In the genomic region with DNA sequence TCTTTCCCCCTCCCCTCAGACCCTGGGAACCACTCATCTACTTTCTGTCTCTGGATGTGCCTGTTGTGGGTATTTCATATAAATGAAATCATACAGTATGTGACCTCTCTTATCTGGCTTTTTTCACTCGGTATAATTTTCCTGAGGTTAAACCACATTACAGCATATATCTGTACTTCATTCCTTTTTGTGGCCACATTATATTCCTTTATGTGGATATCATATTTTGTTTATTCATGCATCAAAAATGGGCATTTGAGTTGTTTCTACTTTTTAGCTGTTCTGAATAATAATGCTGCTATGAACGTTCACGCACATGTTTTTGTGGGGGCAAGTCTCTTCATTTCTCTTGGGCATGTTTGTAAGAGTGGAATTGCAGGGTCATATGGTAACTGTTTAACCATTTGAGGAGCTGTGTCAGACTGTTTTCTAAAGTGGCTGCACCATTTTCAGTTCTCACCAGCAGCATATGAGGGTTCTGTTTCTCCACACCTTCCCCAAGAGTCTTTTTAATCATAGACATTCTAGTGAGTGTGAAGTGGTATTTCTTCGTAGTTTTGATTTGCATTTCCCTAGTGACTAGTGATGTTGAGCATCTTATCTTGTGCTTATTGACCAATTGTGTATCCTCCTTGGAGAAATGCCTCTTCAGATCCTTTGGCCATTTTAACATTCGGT, we compare ENCODE assay signal across 19 cellular contexts. TPM values are rescaled to one million over a fixed set of nuclear protein-coding genes. Genes with fewer than 3 reads are reported as not detected.
DNase-seq lines count a peak whose midpoint lies in the region; ATAC-seq, FAIRE-seq and TF ChIP-seq lines count a peak whose summit lies in the region.
"Had no signal": no experiment of that assay in that cellular context is flagged by ENCODE, and none has a peak within 500 bp of the region (broad histone marks: within the 10 kb centered on the region; RNA-seq: fewer than 3 reads in every experiment).

No MANE protein-coding gene starts in this region.

- peak overlapping the region; percentile 80 for H3K4me2 ChIP-seq in GM12878 (ENCODE audit: control insufficient read depth, insufficient read depth)

- WGBS in GM12878 (ENCODE audit: insufficient coverage, insufficient replicate concordance, low lambda C conversion rate, missing lambda C conversion rate) = 2% methylated on average over 5 of the region's 5 CpGs

- FAIRE-seq in GM12878 (lab: Jason Lieb, UNC) = peak; percentile 83

- TF ChIP-seq RAD21 in GM12878 (IDR thresholded peaks at IDR 0.05; ENCODE audit: insufficient read depth, low read depth, low read length) = no peak

- no peak for TF ChIP-seq EP300 in GM12878 (IDR thresholded peaks at IDR 0.05; ENCODE audit: borderline replicate concordance in 1 of 2, control insufficient read depth in 1 of 2, low read depth in 2 of 2, low read length in 2 of 2)

- H3K27ac ChIP-seq in GM12878 (ENCODE audit: control insufficient read depth, insufficient read depth) (peak overlapping the region; percentile 88), Peyer's patch (no peak overlapping the region)
- H3K27ac ChIP-seq: BLaER1 treated with 17β-estradiol and CSF1 and Interleukin-3, amounts not matched to agents 10 nM and 100 nM; neutrophil had no signal

- H3K27me3 ChIP-seq in GM12878 (replicated peaks in 1 of 2; ENCODE audit: control insufficient read depth in 2 of 2, insufficient read depth in 2 of 2, low read length in 1 of 2) = no peaks in the 10 kb centered on the region
- H3K27me3 ChIP-seq in Peyer's patch = no peaks in the 10 kb centered on the region
- H3K27me3 ChIP-seq: BLaER1 treated with 17β-estradiol and CSF1 and Interleukin-3, amounts not matched to agents 10 nM and 100 nM; neutrophil had no signal

- intact Hi-C loops in GM12878 (cut with micrococcal nuclease; ENCODE audit: unreplicated experiment) = loop anchor here (1.0 kb wide), 1 partner anchor 15 kb away; the partner anchor contains the start of gene TNFRSF17

- CTCF ChIA-PET in GM12878 (lab: Yijun Ruan, JAX) = interaction anchor here (1.5 to 5.6 kb wide), 4 partner anchors 12 to 31 kb away, joined by 6 to 73 read pairs (median 7); partner anchors contain the start of gene TNFRSF17

- TF ChIP-seq POLR2A in GM12878 (IDR thresholded peaks at IDR 0.05; ENCODE audit: low read depth, low read length) (no peak), Peyer's patch (IDR thresholded peaks at IDR 0.05) (no peak)

- RAD21 ChIA-PET in GM12878 (lab: Charles Lee; ENCODE audit: unreplicated experiment) = interaction anchor here (0.6 to 5.9 kb wide), 6 partner anchors 9 to 225 kb away, joined by 3 to 162 read pairs (median 4); partner anchors contain the start of gene TNFRSF17

- no TSS peak for BruUV-seq in GM12878 (replicated peaks; lab: Mats Ljungman, UMichigan)

- no peaks in the 10 kb centered on the region for H4K20me1 ChIP-seq in GM12878 (ENCODE audit: control insufficient read depth, insufficient read depth)

- H3K9me3 ChIP-seq in GM12878 (replicated peaks; ENCODE audit: control insufficient read depth, insufficient read depth, low read length) (no peaks in the 10 kb centered on the region; the same call in 2 of the 3 replicates), Peyer's patch (no peaks in the 10 kb centered on the region)
- H3K9me3 ChIP-seq: BLaER1 treated with 17β-estradiol and CSF1 and Interleukin-3, amounts not matched to agents 10 nM and 100 nM; neutrophil had no signal

- H3K36me3 ChIP-seq in GM12878 (ENCODE audit: control insufficient read depth in 2 of 2, insufficient read depth in 2 of 2, low read length in 1 of 2) (peaks cover 0 to 2% of the 10 kb centered on the region in 2 experiments; a peak in 2 of 4 replicates), Peyer's patch (no peaks in the 10 kb centered on the region)
- H3K36me3 ChIP-seq: neutrophil had no signal

- H2AFZ ChIP-seq in GM12878 (ENCODE audit: control insufficient read depth, low read depth, low read length) = no peak overlapping the region

- H3K9ac ChIP-seq in GM12878 (ENCODE audit: control insufficient read depth, insufficient read depth, low read length) = peak overlapping the region; percentile 79
- H3K9ac ChIP-seq: BLaER1 treated with 17β-estradiol and CSF1 and Interleukin-3, amounts not matched to agents 10 nM and 100 nM had no signal

- peak overlapping the region; percentile 96; the same call in 1 of the 2 replicates for H3K4me3 ChIP-seq in GM12878
- no peak overlapping the region for H3K4me3 ChIP-seq in Peyer's patch
- H3K4me3 ChIP-seq: BLaER1 treated with 17β-estradiol and CSF1 and Interleukin-3, amounts not matched to agents 10 nM and 100 nM had no signal

- POLR2A ChIA-PET in GM12878 (lab: Charles Lee) = interaction anchor here (0.6 to 6.0 kb wide), 5 partner anchors 11 to 760 kb away, joined by 3 to 171 read pairs (median 4); partner anchors contain the start of gene TNFRSF17

- ATAC-seq in GM18498 (IDR thresholded peaks at IDR 0.05; ENCODE audit: unreplicated experiment) = peak; percentile 44
- ATAC-seq in GM19397 (IDR thresholded peaks at IDR 0.05; ENCODE audit: unreplicated experiment) = peak; percentile 35
- ATAC-seq in HG03135 (IDR thresholded peaks at IDR 0.05; ENCODE audit: unreplicated experiment) = peak; percentile 43
- ATAC-seq in GM12878 = peak; percentile 66
- no peak for ATAC-seq in HG03469 (IDR thresholded peaks at IDR 0.05; ENCODE audit: unreplicated experiment)
- ATAC-seq: activated T-cell treated with anti-CD3 and anti-CD28 coated beads, Interleukin-2, amount 50 U/mL, for 4 hours; Right ventricle myocardium inferior; sciatic nerve had no signal

- H3K79me2 ChIP-seq in GM12878 (ENCODE audit: control insufficient read depth, insufficient read depth, low read length) = peaks cover 81% of the 10 kb centered on the region

- SMC1A ChIA-PET in GM12878 (lab: Charles Lee; ENCODE audit: uncharacterized antibody, unreplicated experiment) = interaction anchor here (0.7 to 5.9 kb wide), 6 partner anchors 9 to 21 kb away, joined by 3 to 162 read pairs (median 7); partner anchors contain the start of gene TNFRSF17

- DNase-seq in GM12878 (ENCODE audit: low read depth, low spot score) = peak; percentile 85
- no peak for DNase-seq in mesenteric fat pad (ENCODE audit: low spot score)
- DNase-seq in Peyer's patch = no peak
- no peak for DNase-seq in ecto neural progenitor cell (ENCODE audit: low spot score)
- DNase-seq: activated CD4-positive, alpha-beta T cell treated with anti-CD3 and anti-CD28 coated beads, Interleukin-2, amount 10 ng/mL, durations not matched to agents 7 days and 5 days; activated naive CD8-positive, alpha-beta T cell treated with anti-CD3 and anti-CD28 coated beads, Interleukin-2, amount 10 ng/mL, durations not matched to agents 7 days and 5 days; activated T-cell treated with anti-CD3 and anti-CD28 coated beads, Interleukin-2, amount 50 U/mL, for 4 hours; DMS79 treated with DMSO at 0.1 percent for 48 hours; NCI-H2029; trophoblast cell had no signal

- no peak for TF ChIP-seq CTCF in GM12878 (IDR thresholded peaks at IDR 0.05 in 2 of 3, conservative IDR thresholded peaks at IDR 0.05 in 1 of 3; ENCODE audit: control insufficient read depth in 2 of 3, extremely low read depth in 1 of 3, insufficient read depth in 1 of 3, low read depth in 3 of 3, low read length in 3 of 3)
- no peak for TF ChIP-seq CTCF in Peyer's patch (IDR thresholded peaks at IDR 0.05)

- in situ Hi-C loops in GM12878 (cut with MboI) = no loop called here

- H3K4me1 ChIP-seq in GM12878 (ENCODE audit: control insufficient read depth, insufficient read depth, low read length) (peaks cover 14% of the 10 kb centered on the region), Peyer's patch (peaks cover 0 to 21% (median 7%) of the 10 kb centered on the region in 4 donors)

RNA-seq across cellular contexts. Expression of gene SNX29, which starts 3.8 kb away (rescaled TPM):
- total RNA-seq in GM12878 (2013; cell fraction: nucleolus; rRNA removed) = 736 and 739 TPM in 2 replicates
- total RNA-seq in GM12878 (2014; rRNA removed) (22.0 and 24.2 TPM in 2 replicates), GM12878 (2014; rRNA removed; fragmentation: Illumina TruSeq; extraction: Trizol) (20.3 and 21.5 TPM in 2 replicates), GM12878 (2021) (62.4 and 68.3 TPM in 2 replicates), mesenteric fat pad (71.8 TPM), Peyer's patch (100 to 1,000 TPM in 1 of 4 donors, 10 to 100 TPM in 3; 12.0 to 106 (median 26.9) TPM)
- polyA plus RNA-seq in GM12878 (2011; ENCODE audit: low read depth) = 12.9 TPM
- polyA plus RNA-seq in GM12878 (2011; rRNA removed) (26.7 and 38.7 TPM in 2 replicates), GM12878 (2014; fragmentation: Illumina TruSeq; extraction: Trizol) (21.0 and 24.4 TPM in 2 replicates), GM12878 (2014; fragmentation: Nextera tagmentation; extraction: Ambion mirVana) (10 to 100 TPM in 1 of 2 experiments, 1 to 10 TPM in 1; 6.8 to 44.0 TPM), GM12878 (2014; rRNA removed) (19.3 and 24.1 TPM in 2 replicates), GM12878 (2016; fragmentation: Nextera tagmentation; extraction: Ambion mirVana) (10 to 100 TPM; 54.6 to 68.3 TPM)
- 32.5 and 36.2 TPM in 2 replicates for polyA plus RNA-seq in GM12878 (2011; cell fraction: cytosol; rRNA removed)
- polyA plus RNA-seq in GM12878 (2011; cell fraction: nucleus; rRNA removed) = 46.6 and 54.8 TPM in 2 replicates
- 18.4 and 20.3 TPM in 2 replicates for polyA plus RNA-seq in GM12878 (2012)
- 205 and 208 TPM in 2 replicates for polyA minus RNA-seq in GM12878 (2011; rRNA and poly(A)+ RNA removed)
- polyA minus RNA-seq in GM12878 (2011; cell fraction: cytosol; rRNA and poly(A)+ RNA removed) = 24.7 and 27.9 TPM in 2 replicates
- polyA minus RNA-seq in GM12878 (2011; cell fraction: nucleus; rRNA and poly(A)+ RNA removed) = 148 and 216 TPM in 2 replicates

RNA-seq across cellular contexts. Expression of gene TNFRSF17, which starts 15.3 kb away (rescaled TPM):
- 116 and 120 TPM in 2 replicates for total RNA-seq in GM12878 (2013; cell fraction: nucleolus; rRNA removed)
- 149 and 170 TPM in 2 replicates for total RNA-seq in GM12878 (2014; rRNA removed)
- 129 and 130 TPM in 2 replicates for total RNA-seq in GM12878 (2014; rRNA removed; fragmentation: Illumina TruSeq; extraction: Trizol)
- total RNA-seq in GM12878 (2021) = 92.4 and 106 TPM in 2 replicates
- 174 TPM for polyA plus RNA-seq in GM12878 (2011; ENCODE audit: low read depth)
- polyA plus RNA-seq in GM12878 (2011; rRNA removed) = 296 and 352 TPM in 2 replicates
- polyA plus RNA-seq in GM12878 (2011; cell fraction: cytosol; rRNA removed) = 150 and 165 TPM in 2 replicates
- 88.9 and 125 TPM in 2 replicates for polyA plus RNA-seq in GM12878 (2011; cell fraction: nucleus; rRNA removed)
- 119 and 154 TPM in 2 replicates for polyA plus RNA-seq in GM12878 (2012)
- 132 and 138 TPM in 2 replicates for polyA plus RNA-seq in GM12878 (2014; fragmentation: Illumina TruSeq; extraction: Trizol)
- polyA plus RNA-seq in GM12878 (2014; fragmentation: Nextera tagmentation; extraction: Ambion mirVana) = 100 to 1,000 TPM; 453 to 461 TPM
- polyA plus RNA-seq in GM12878 (2014; rRNA removed) = 107 and 114 TPM in 2 replicates
- polyA plus RNA-seq in GM12878 (2016; fragmentation: Nextera tagmentation; extraction: Ambion mirVana) = 100 to 1,000 TPM; 209 to 213 TPM
- 183 and 214 TPM in 2 replicates for polyA minus RNA-seq in GM12878 (2011; rRNA and poly(A)+ RNA removed)
- polyA minus RNA-seq in GM12878 (2011; cell fraction: cytosol; rRNA and poly(A)+ RNA removed) = 59.7 and 61.1 TPM in 2 replicates
- polyA minus RNA-seq in GM12878 (2011; cell fraction: nucleus; rRNA and poly(A)+ RNA removed) = 100 and 138 TPM in 2 replicates
- total RNA-seq in mesenteric fat pad = not detected
- total RNA-seq in Peyer's patch = not detected
- total RNA-seq: activated CD4-positive, alpha-beta T cell treated with anti-CD3 and anti-CD28 coated beads, Interleukin-2, amount 10 ng/mL, durations not matched to agents 7 days and 5 days; activated naive CD8-positive, alpha-beta T cell treated with anti-CD3 and anti-CD28 coated beads, Interleukin-2, amount 10 ng/mL, durations not matched to agents 7 days and 5 days; activated T-cell treated with anti-CD3 and anti-CD28 coated beads, Interleukin-2, amount 50 U/mL, for 4 hours; Right ventricle myocardium inferior; sciatic nerve; T-helper 2 cell treated with Interferon-gamma antibody and Interleukin-4, amounts not matched to agents 100 ng/mL and 5 ng/mL, for 36 hours had no signal

RNA-seq across cellular contexts. Expression of gene NPIPB2, which starts 38.5 kb away (rescaled TPM):
- total RNA-seq in GM12878 (2013; cell fraction: nucleolus; rRNA removed) = 80.1 and 96.1 TPM in 2 replicates
- total RNA-seq in GM12878 (2014; rRNA removed) (5.0 and 10.7 TPM in 2 replicates), GM12878 (2014; rRNA removed; fragmentation: Illumina TruSeq; extraction: Trizol) (7.4 and 9.7 TPM in 2 replicates), GM12878 (2021) (9.1 and 13.2 TPM in 2 replicates), mesenteric fat pad (10.9 TPM), Peyer's patch (10 to 100 TPM in 3 of 4 donors, 1 to 10 TPM in 1; 4.7 to 48.8 (median 16.7) TPM)
- 16.0 TPM for polyA plus RNA-seq in GM12878 (2011; ENCODE audit: low read depth)
- polyA plus RNA-seq in GM12878 (2011; rRNA removed) (29.3 and 33.0 TPM in 2 replicates), GM12878 (2014; fragmentation: Illumina TruSeq; extraction: Trizol) (14.3 and 19.0 TPM in 2 replicates), GM12878 (2014; fragmentation: Nextera tagmentation; extraction: Ambion mirVana) (1 to 10 TPM; 1.9 to 4.0 TPM), GM12878 (2014; rRNA removed) (12.1 TPM in 2 replicates), GM12878 (2016; fragmentation: Nextera tagmentation; extraction: Ambion mirVana) (10 to 100 TPM; 10.1 to 11.5 TPM)
- 17.7 and 24.5 TPM in 2 replicates for polyA plus RNA-seq in GM12878 (2011; cell fraction: cytosol; rRNA removed)
- polyA plus RNA-seq in GM12878 (2011; cell fraction: nucleus; rRNA removed) = 53.4 and 54.7 TPM in 2 replicates
- 10.3 and 11.0 TPM in 2 replicates for polyA plus RNA-seq in GM12878 (2012)
- 17.8 and 30.4 TPM in 2 replicates for polyA minus RNA-seq in GM12878 (2011; rRNA and poly(A)+ RNA removed)
- 3.9 and 10.7 TPM in 2 replicates for polyA minus RNA-seq in GM12878 (2011; cell fraction: cytosol; rRNA and poly(A)+ RNA removed)
- polyA minus RNA-seq in GM12878 (2011; cell fraction: nucleus; rRNA and poly(A)+ RNA removed) = 9.4 and 28.2 TPM in 2 replicates

Comparison
In these comparisons a context has a peak if more than half of its experiments do, and no peak if none do; other contexts are left out.
1. RNA of gene TNFRSF17, which starts 15.3 kb away (total RNA-seq): 92.4 to 170 TPM in GM12878; not detected in Peyer's patch and not detected in mesenteric fat pad (single experiment); every median in the first group is over 10 times any median in the second.